In the genomic region with DNA sequence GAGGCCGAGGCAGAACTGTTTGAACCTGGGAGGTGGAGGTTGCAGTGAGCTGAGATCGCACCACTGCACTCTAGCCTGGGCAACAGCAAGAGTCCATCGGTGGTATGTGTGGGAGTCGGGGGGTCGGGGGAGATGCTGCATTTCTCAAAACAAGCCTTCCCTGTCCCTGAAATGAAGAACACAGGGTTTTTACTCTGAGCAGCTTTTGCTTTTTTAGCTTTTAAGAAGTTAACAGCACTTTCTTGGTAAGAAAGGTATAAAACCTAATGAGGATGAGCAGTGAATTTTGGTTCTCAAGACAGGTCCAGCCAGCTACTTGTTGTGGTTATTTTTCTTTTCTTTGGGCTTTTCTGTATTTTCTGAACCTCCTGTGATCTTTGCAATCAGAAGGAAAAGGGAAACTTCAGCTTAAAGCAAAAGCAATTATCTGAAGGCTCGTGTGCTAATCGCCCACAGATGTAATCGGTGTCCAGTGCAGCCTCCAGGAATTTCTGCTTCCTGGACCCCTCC, we compare ENCODE assay signal across 13 cellular contexts. TPM values are rescaled to one million over a fixed set of nuclear protein-coding genes. Genes with fewer than 3 reads are reported as not detected.
A peak's percentile ranks its signal among the peaks of the same experiment; 100 is the strongest.
DNase-seq lines count a peak whose midpoint lies in the region; ATAC-seq and TF ChIP-seq lines count a peak whose summit lies in the region.
"Had no signal": no experiment of that assay in that cellular context is flagged by ENCODE, and none has a peak within 500 bp of the region (broad histone marks: within the 10 kb centered on the region; RNA-seq: fewer than 3 reads in every experiment).

No MANE protein-coding gene starts in this region.

- TF ChIP-seq CTCF in C4-2B (conservative IDR thresholded peaks at IDR 0.05) (no peak), HEK293 (tag by site-specific recombination; IDR thresholded peaks at IDR 0.05) (no peak), nephron progenitor cell (IDR thresholded peaks at IDR 0.05) (no peak)

- peaks cover 19% of the 10 kb centered on the region for H3K36me3 Mint-ChIP-seq in activated naive CD8-positive, alpha-beta T cell
- peaks cover 50% of the 10 kb centered on the region for H3K36me3 Mint-ChIP-seq in nephron progenitor cell (ENCODE audit: low read depth)
- H3K36me3 Mint-ChIP-seq in naive thymus-derived CD4-positive, alpha-beta T cell = peaks cover 9 to 27% (median 15%) of the 10 kb centered on the region in 5 donors

- H3K4me1 ChIP-seq in HEK293 (ENCODE audit: control insufficient read depth, insufficient read depth, low read length) = 0 out of 2 replicates have a peak, but pooled peaks cover 5% of the 10 kb centered on the region
- peaks cover 11 to 27% of the 10 kb centered on the region in 2 donors for H3K4me1 ChIP-seq in naive thymus-derived CD4-positive, alpha-beta T cell (ENCODE audit: control insufficient read depth in 2 of 2, insufficient read depth in 2 of 2, low read length in 2 of 2)

- H3K9me3 Mint-ChIP-seq in activated naive CD8-positive, alpha-beta T cell (ENCODE audit: low read depth) = no peaks in the 10 kb centered on the region
- H3K9me3 Mint-ChIP-seq in nephron progenitor cell = no peaks in the 10 kb centered on the region
- H3K9me3 Mint-ChIP-seq in naive thymus-derived CD4-positive, alpha-beta T cell = peaks cover 0 to 2% (median 0%) of the 10 kb centered on the region in 11 donors

- peak overlapping the region; percentile 99 for H3K4me3 Mint-ChIP-seq in activated naive CD8-positive, alpha-beta T cell
- H3K4me3 Mint-ChIP-seq in nephron progenitor cell = no peak overlapping the region
- peak overlapping the region in 4 of 10 donors; percentile 3 to 93 (median 10) for H3K4me3 Mint-ChIP-seq in naive thymus-derived CD4-positive, alpha-beta T cell

- H3K4me1 Mint-ChIP-seq in activated naive CD8-positive, alpha-beta T cell (ENCODE audit: low read depth) = peaks cover 31% of the 10 kb centered on the region
- H3K4me1 Mint-ChIP-seq in nephron progenitor cell = peaks cover 47% of the 10 kb centered on the region
- H3K4me1 Mint-ChIP-seq in naive thymus-derived CD4-positive, alpha-beta T cell = peaks cover 25 to 59% (median 35%) of the 10 kb centered on the region in 7 donors

- H3K4me3 ChIP-seq in HEK293 (ENCODE audit: low read depth, low read length) = no peak overlapping the region
- H3K4me3 ChIP-seq in naive thymus-derived CD4-positive, alpha-beta T cell (ENCODE audit: low read length) = no peak overlapping the region
- H3K4me3 ChIP-seq: lung, SJSA1 had no signal

- no peak for ATAC-seq in naive thymus-derived CD4-positive, alpha-beta T cell
- no peak for ATAC-seq in GM19324 (IDR thresholded peaks at IDR 0.05; ENCODE audit: low FRiP score, unreplicated experiment)

- CTCF ChIA-PET in HEK293 (lab: Yijun Ruan, JAX) = interaction anchor here (0.6 to 2.0 kb wide), 10 partner anchors 10 to 265 kb away, joined by 3 to 8 read pairs (median 4); no protein-coding TSS in a partner anchor
- CTCF ChIA-PET in naive thymus-derived CD4-positive, alpha-beta T cell (lab: Charles Lee) = interaction anchor here (0.6 to 1.2 kb wide), 2 partner anchors 15 to 123 kb away, joined by 3 to 4 read pairs; no protein-coding TSS in a partner anchor

- H3K27ac ChIP-seq in C4-2B = peak overlapping the region; percentile 14
- H3K27ac ChIP-seq in HEK293 (ENCODE audit: extremely low read depth, low read depth, low read length) = peak overlapping the region; percentile 11; the same call in 1 of the 2 replicates
- H3K27ac ChIP-seq in naive thymus-derived CD4-positive, alpha-beta T cell (ENCODE audit: low read depth, low read length) = no peak overlapping the region
- H3K27ac ChIP-seq: SJSA1 had no signal

- no peaks in the 10 kb centered on the region for H3K27me3 ChIP-seq in naive thymus-derived CD4-positive, alpha-beta T cell (ENCODE audit: control insufficient read depth in 2 of 2, insufficient read depth in 2 of 2, low read length in 2 of 2)
- H3K27me3 ChIP-seq: SJSA1 had no signal

- DNase-seq in nephron progenitor cell (no peak), DMS153 (lab: John Stamatoyannopoulos, UW) (no peak)
- no peak for DNase-seq in naive thymus-derived CD4-positive, alpha-beta T cell
- no peak for DNase-seq in activated CD4-positive, CD25-positive, alpha-beta regulatory T cell treated with anti-CD3 and anti-CD28 coated beads, Interleukin-2, amount 50 U/mL, for 72 hours
- DNase-seq: activated effector memory CD4-positive, alpha-beta T cell treated with anti-CD3 and anti-CD28 coated beads, Interleukin-2, amount 50 U/mL, for 16 hours; NCI-H187 treated with DMSO at 0.1 percent for 48 hours had no signal

- peaks cover 9 to 75% of the 10 kb centered on the region in 2 experiments; a peak in 2 of 3 replicates for H3K36me3 ChIP-seq in HEK293 (ENCODE audit: control insufficient read depth in 2 of 2, insufficient read depth in 1 of 2, low read length in 2 of 2)
- H3K36me3 ChIP-seq in naive thymus-derived CD4-positive, alpha-beta T cell (ENCODE audit: control insufficient read depth in 2 of 3, insufficient read depth in 3 of 3, low read length in 3 of 3) = peaks cover 9 to 37% (median 19%) of the 10 kb centered on the region in 3 experiments

- POLR2A ChIA-PET in HEK293 (lab: Yijun Ruan, JAX) = interaction anchor here (0.6 to 9.5 kb wide), 12 partner anchors 13 to 269 kb away, joined by 3 to 198 read pairs (median 6); a partner anchor contains a TSS
- POLR2A ChIA-PET in naive thymus-derived CD4-positive, alpha-beta T cell (lab: Charles Lee) = interaction anchor here (0.5 to 1.2 kb wide), 7 partner anchors 20 to 175 kb away, joined by 3 to 6 read pairs (median 3); a partner anchor contains a TSS

- H3K9me3 ChIP-seq in HEK293 (ENCODE audit: control insufficient read depth, insufficient read depth, low read depth, low read length) = no peaks in the 10 kb centered on the region
- H3K9me3 ChIP-seq in naive thymus-derived CD4-positive, alpha-beta T cell (ENCODE audit: control insufficient read depth in 2 of 3, low read length in 3 of 3) = no peaks in the 10 kb centered on the region
- H3K9me3 ChIP-seq: SJSA1 had no signal

- intact Hi-C loops in naive thymus-derived CD4-positive, alpha-beta T cell (cut with micrococcal nuclease) = no loop called here

- no peaks in the 10 kb centered on the region for H3K27me3 Mint-ChIP-seq in activated naive CD8-positive, alpha-beta T cell
- H3K27me3 Mint-ChIP-seq in nephron progenitor cell (ENCODE audit: low read depth, poor library complexity) = peaks cover 11% of the 10 kb centered on the region
- no peaks in the 10 kb centered on the region for H3K27me3 Mint-ChIP-seq in naive thymus-derived CD4-positive, alpha-beta T cell

- H3K27ac Mint-ChIP-seq in activated naive CD8-positive, alpha-beta T cell = peak overlapping the region; percentile 70
- peak overlapping the region; percentile 100 for H3K27ac Mint-ChIP-seq in nephron progenitor cell
- H3K27ac Mint-ChIP-seq in naive thymus-derived CD4-positive, alpha-beta T cell = peak overlapping the region in 4 of 9 donors; percentile 9 to 59 (median 44)

TF ChIP-seq in HEK293, 187 proteins besides CTCF, POLR2A, EP300 and RAD21:
- no peak for TF ChIP-seq ZNF830 (tag by site-specific recombination; IDR thresholded peaks at IDR 0.05; ENCODE audit: low read depth)
- 0 out of 2 replicates have a peak, but pooled peaks have one; percentile 55 for TF ChIP-seq EGR2 (tag by site-specific recombination; IDR thresholded peaks at IDR 0.05; ENCODE audit: low read depth)
- no peak for TF ChIP-seq ZNF214 (tag by site-specific recombination; IDR thresholded peaks at IDR 0.05; ENCODE audit: borderline replicate concordance)
- TF ChIP-seq ZNF514 (tag by site-specific recombination; IDR thresholded peaks at IDR 0.05) = no peak
- peak; percentile 62 for TF ChIP-seq GLIS1 (tag by site-specific recombination; IDR thresholded peaks at IDR 0.05)
- TF ChIP-seq ZBTB17 (tag by site-specific recombination; IDR thresholded peaks at IDR 0.05) = peak; percentile 24; the same call in 1 of the 2 replicates
- peak; percentile 49; the same call in 1 of the 2 replicates for TF ChIP-seq ZFHX2 (tag by site-specific recombination; conservative IDR thresholded peaks at IDR 0.05)
- TF ChIP-seq PRDM1 (tag by site-specific recombination; IDR thresholded peaks at IDR 0.05) = peak; percentile 68; the same call in 1 of the 2 replicates
TF ChIP-seq in HEK293: peak in this region for 5.

RNA-seq across cellular contexts. Expression of a gene that starts 3.7 kb away (rescaled TPM):
- total RNA-seq in naive thymus-derived CD4-positive, alpha-beta T cell = 1,000 to 10,000 TPM; 1,380 to 2,381 (median 2,302) TPM
- polyA plus RNA-seq in naive thymus-derived CD4-positive, alpha-beta T cell = 1,000 to 10,000 TPM; 1,203 to 1,279 TPM

RNA-seq across cellular contexts. Expression of a gene that starts 19.8 kb away (rescaled TPM):
- total RNA-seq in naive thymus-derived CD4-positive, alpha-beta T cell = 10 to 100 TPM in 1 of 5 experiments, 1 to 10 TPM in 4; 3.1 to 12.0 (median 6.4) TPM
- 1 to 10 TPM; 3.4 to 7.5 TPM for polyA plus RNA-seq in naive thymus-derived CD4-positive, alpha-beta T cell

RNA-seq across cellular contexts. Expression of a gene that starts 25.0 kb away (rescaled TPM):
- total RNA-seq in naive thymus-derived CD4-positive, alpha-beta T cell = under 1 TPM in 3 of 5 experiments, not detected in 2; 0.16 to 0.27 (median 0.24) TPM
- polyA plus RNA-seq in naive thymus-derived CD4-positive, alpha-beta T cell = under 1 TPM in 1 of 2 donors, not detected in 1; 0.10 TPM

RNA-seq across cellular contexts. Expression of a gene that starts 40.8 kb away (rescaled TPM):
- not detected for total RNA-seq in naive thymus-derived CD4-positive, alpha-beta T cell
- polyA plus RNA-seq in naive thymus-derived CD4-positive, alpha-beta T cell = not detected
- total RNA-seq: G401, SJSA1 had no signal
